9 cellular contexts compared by ENCODE assay signal in the genomic region with DNA sequence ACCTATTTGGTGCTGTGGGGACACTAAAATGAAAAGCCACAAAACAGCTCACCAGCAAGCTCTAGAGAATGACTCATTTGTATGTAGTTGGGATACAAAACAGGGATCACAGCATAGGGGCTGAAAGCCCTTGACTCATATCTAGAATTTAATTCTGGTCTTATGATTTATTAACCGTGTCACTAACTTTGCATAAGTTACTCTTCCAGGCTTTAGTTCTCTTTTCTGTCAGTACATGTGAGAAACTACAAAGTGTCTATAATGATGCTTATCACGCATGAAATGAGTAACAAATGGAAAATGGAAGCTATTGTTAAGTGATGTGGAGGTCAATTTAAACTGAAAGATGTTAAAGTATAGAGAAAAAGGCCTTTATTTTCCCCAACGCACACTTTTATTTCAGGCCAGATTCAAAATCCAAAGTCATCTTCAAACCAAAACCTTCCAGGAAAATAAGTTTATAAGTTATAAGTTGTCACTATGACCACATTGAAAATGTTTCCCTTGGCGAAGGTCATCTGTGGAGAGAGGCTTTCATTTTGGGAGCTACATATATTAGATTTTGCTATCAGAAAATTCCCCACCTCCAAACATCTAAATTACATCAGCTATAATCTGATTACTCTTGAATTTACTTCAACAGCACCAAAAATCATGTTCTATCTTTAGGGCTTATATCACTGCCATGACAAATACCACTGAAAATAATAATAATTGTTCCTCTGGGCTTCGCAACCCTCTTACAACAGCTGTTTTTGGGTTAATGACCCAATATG.
DNase-seq lines count a peak whose midpoint lies in the region; ATAC-seq and TF ChIP-seq lines count a peak whose summit lies in the region.
"Had no signal": no experiment of that assay in that cellular context is flagged by ENCODE, and none has a peak within 500 bp of the region (broad histone marks: within the 10 kb centered on the region; RNA-seq: fewer than 3 reads in every experiment).

No MANE protein-coding gene starts in this region.

- H3K27me3 ChIP-seq in GM23248 (replicated peaks; ENCODE audit: insufficient read depth): no peaks in the 10 kb centered on the region

- no peaks in the 10 kb centered on the region for H3F3A ChIP-seq in GM23248 (ENCODE audit: insufficient read depth)

- no peak overlapping the region for H2AFZ ChIP-seq in GM23248

- no peaks in the 10 kb centered on the region for H3K4me1 ChIP-seq in GM23248 (ENCODE audit: insufficient read depth)

- CTCF ChIA-PET in HEK293T (lab: Yijun Ruan, JAX): no interaction called here

- no peaks in the 10 kb centered on the region for H3K9me2 ChIP-seq in GM23248 (ENCODE audit: insufficient read depth)

- H3K4me2 ChIP-seq in GM23248 (ENCODE audit: unreplicated experiment): no peak overlapping the region

- ATAC-seq in GM18861 (IDR thresholded peaks at IDR 0.05; ENCODE audit: unreplicated experiment) (peak; percentile 95), GM21786 (IDR thresholded peaks at IDR 0.05; ENCODE audit: unreplicated experiment) (peak; percentile 91), HG03460 (IDR thresholded peaks at IDR 0.05; ENCODE audit: unreplicated experiment) (peak; percentile 89)
- peak; percentile 24 for ATAC-seq in effector memory CD8-positive, alpha-beta T cell (replicated peaks)

- H3K36me3 Mint-ChIP-seq in effector memory CD8-positive, alpha-beta T cell (ENCODE audit: insufficient read depth): no peaks in the 10 kb centered on the region

- WGBS in GM23248 (ENCODE audit: low coverage in 1 of 2, low lambda C conversion rate in 2 of 2, missing lambda C conversion rate in 2 of 2), 2 experiments: 32 to 36% methylated on average over 5 of the region's 5 CpGs

- H3K79me2 ChIP-seq in GM23248 (ENCODE audit: insufficient read depth): no peaks in the 10 kb centered on the region

- no peak overlapping the region for H3K27ac Mint-ChIP-seq in effector memory CD8-positive, alpha-beta T cell
- H3K27ac Mint-ChIP-seq: activated naive CD4-positive, alpha-beta T cell treated with anti-CD3 and anti-CD28 coated beads for 36 hours had no signal

- no peaks in the 10 kb centered on the region for H3K36me3 ChIP-seq in GM23248 (ENCODE audit: low read depth)

- no peak overlapping the region for H3K9ac ChIP-seq in GM23248

- no peak overlapping the region for H3K4me3 ChIP-seq in GM23248

- no peaks in the 10 kb centered on the region for H3K27me3 Mint-ChIP-seq in effector memory CD8-positive, alpha-beta T cell

- in situ Hi-C loops in GM23248 (cut with MboI): no loop called here

- POLR2A ChIA-PET in HEK293T (lab: Yijun Ruan, JAX): no interaction called here

- H3K9me3 ChIP-seq in GM23248 (ENCODE audit: low read depth): peaks cover 2% of the 10 kb centered on the region

- H4K20me1 ChIP-seq in GM23248 (ENCODE audit: insufficient read depth): no peaks in the 10 kb centered on the region

- H3K27ac ChIP-seq in GM23248: no peak overlapping the region

- H3K4me1 Mint-ChIP-seq in effector memory CD8-positive, alpha-beta T cell (ENCODE audit: low read depth in 2 of 2): no peaks in the 10 kb centered on the region

- no peak overlapping the region for H3K4me3 Mint-ChIP-seq in effector memory CD8-positive, alpha-beta T cell
- H3K4me3 Mint-ChIP-seq: activated naive CD4-positive, alpha-beta T cell treated with anti-CD3 and anti-CD28 coated beads for 36 hours had no signal

- DNase-seq in effector memory CD8-positive, alpha-beta T cell: no peak
- DNase-seq in GM23248: no peak
- no peak for DNase-seq in HEK293T (ENCODE audit: extremely low spot score)
- DNase-seq in SKM-1 (lab: John Stamatoyannopoulos, UW; ENCODE audit: unreplicated experiment): no peak
- no peak for DNase-seq in effector CD4-positive, alpha-beta T cell
- DNase-seq: activated naive CD4-positive, alpha-beta T cell treated with anti-CD3 and anti-CD28 coated beads for 36 hours had no signal

- peaks cover 0 to 2% of the 10 kb centered on the region in 2 donors for H3K9me3 Mint-ChIP-seq in effector memory CD8-positive, alpha-beta T cell
- H3K9me3 Mint-ChIP-seq: activated naive CD4-positive, alpha-beta T cell treated with anti-CD3 and anti-CD28 coated beads for 36 hours had no signal

TF ChIP-seq in HEK293T, 16 proteins besides CTCF, POLR2A, EP300 and RAD21:
- no peak for TF ChIP-seq CTBP1 (IDR thresholded peaks at IDR 0.05; ENCODE audit: borderline replicate concordance)
- TF ChIP-seq, protein P1, sequence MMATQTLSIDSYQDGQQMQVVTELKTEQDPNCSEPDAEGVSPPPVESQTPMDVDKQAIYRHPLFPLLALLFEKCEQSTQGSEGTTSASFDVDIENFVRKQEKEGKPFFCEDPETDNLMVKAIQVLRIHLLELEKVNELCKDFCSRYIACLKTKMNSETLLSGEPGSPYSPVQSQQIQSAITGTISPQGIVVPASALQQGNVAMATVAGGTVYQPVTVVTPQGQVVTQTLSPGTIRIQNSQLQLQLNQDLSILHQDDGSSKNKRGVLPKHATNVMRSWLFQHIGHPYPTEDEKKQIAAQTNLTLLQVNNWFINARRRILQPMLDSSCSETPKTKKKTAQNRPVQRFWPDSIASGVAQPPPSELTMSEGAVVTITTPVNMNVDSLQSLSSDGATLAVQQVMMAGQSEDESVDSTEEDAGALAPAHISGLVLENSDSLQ (IDR thresholded peaks at IDR 0.05): no peak

Comparison
In these comparisons a context has a peak if more than half of its experiments do, and no peak if none do; other contexts are left out.
1. ATAC-seq: peak in every context shown above with its lines; median percentile 95 in GM18861; 91 in GM21786; 89 in HG03460; 24 in effector memory CD8-positive, alpha-beta T cell.